1 cellular context compared by ENCODE assay signal in genomic region chr14:64997108-64997794, GRCh38.
TF ChIP-seq lines count a peak whose summit lies in the region.

No MANE protein-coding gene starts in this region.

TF ChIP-seq in H1, 55 proteins besides CTCF, POLR2A, EP300 and RAD21:
- no peak for TF ChIP-seq NRF1 (IDR thresholded peaks at IDR 0.05; ENCODE audit: low read depth, low read length)
- TF ChIP-seq ATF3 (IDR thresholded peaks at IDR 0.05; ENCODE audit: insufficient read depth, low read depth, low read length) = no peak
- peak; percentile 63 for TF ChIP-seq SP1 (IDR thresholded peaks at IDR 0.05; ENCODE audit: low read depth, low read length)
- no peak for TF ChIP-seq SAP30 (IDR thresholded peaks at IDR 0.05; ENCODE audit: insufficient read depth, insufficient replicate concordance, low read length)
